In the genomic region with DNA sequence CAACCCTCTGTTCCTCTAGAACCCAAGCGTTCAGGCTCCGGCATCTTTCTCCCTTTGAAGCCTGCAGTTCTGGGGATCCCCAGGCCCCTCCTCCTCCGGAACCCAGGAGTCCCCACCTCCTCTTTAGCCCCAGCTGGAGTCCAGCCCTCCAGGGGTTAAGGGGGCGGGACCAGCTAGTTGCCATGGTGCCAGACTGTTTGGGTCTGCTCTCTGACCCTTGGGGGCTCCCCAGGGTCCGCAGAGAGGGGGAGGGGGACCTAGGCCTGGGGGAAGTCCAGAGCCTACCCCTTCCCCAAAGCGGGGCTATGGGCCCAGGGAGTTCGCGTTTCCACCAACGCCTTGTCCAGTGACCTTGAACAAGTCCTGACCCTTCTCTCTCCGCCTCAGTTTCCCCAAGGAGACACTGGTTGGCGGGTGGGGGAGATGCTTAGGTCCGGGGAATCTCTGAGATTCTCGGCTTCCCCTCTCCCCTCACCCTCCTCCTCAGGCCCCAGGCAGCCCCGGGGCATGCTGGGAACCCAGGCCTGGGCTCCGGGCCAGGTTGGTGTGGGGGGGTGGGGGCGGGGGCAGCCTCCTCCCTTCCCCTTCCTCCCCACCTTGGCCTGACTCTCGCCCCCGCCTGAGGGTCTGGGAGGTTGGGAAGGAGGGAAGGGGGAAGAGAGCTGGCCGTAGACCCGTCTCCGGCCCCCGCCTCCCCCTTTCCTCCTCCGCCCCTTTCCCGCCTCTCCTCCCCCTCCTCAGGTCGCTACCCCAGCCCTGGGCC, we compare ENCODE assay signal across 8 cellular contexts. TPM values are rescaled to one million over a fixed set of nuclear protein-coding genes. Genes with fewer than 3 reads are reported as not detected.
DNase-seq lines count a peak whose midpoint lies in the region; ATAC-seq and TF ChIP-seq lines count a peak whose summit lies in the region.

No MANE protein-coding gene starts in this region.

- H3K27me3 ChIP-seq in HL-60 (ENCODE audit: insufficient read depth, poor library complexity, severe bottlenecking) = no peaks in the 10 kb centered on the region

- in situ Hi-C loops in ACHN (cut with HindIII; ENCODE audit: low pct_ligation_motif_present, low pct_unique_long_range_greater_than_20kb, low sequenced_read_pairs) = no loop called here

- POLR2A ChIA-PET in RWPE1 (lab: Yijun Ruan, JAX; ENCODE audit: low non-redundant PET) = interaction anchor here (1.5 kb wide), 1 partner anchor 14 kb away, joined by 3 read pairs; no protein-coding TSS in a partner anchor

- H3K27ac ChIP-seq in HL-60 (replicated peaks) (peak overlapping the region; percentile 54), RWPE1 (peak overlapping the region; percentile 99)

- intact Hi-C loops in Right ventricle myocardium superior (cut with DNase I) = no loop called here

- peak; percentile 62 for DNase-seq in ACHN
- DNase-seq in HL-60 (ENCODE audit: low read depth in 1 of 2, low spot score in 1 of 2) = peak; percentile 40 to 70
- DNase-seq in RWPE1 (ENCODE audit: low spot score) = no peak
- DNase-seq in activated naive CD8-positive, alpha-beta T cell treated with anti-CD3 and anti-CD28 coated beads, Interleukin-2, amount 50 U/mL, for 16 hours (ENCODE audit: low read depth, low spot score) = peak; percentile 26
- peak; percentile 80 for DNase-seq in Right ventricle myocardium superior
- no peak for DNase-seq in omental fat pad (ENCODE audit: low spot score)
- peak; percentile 72 for DNase-seq in ureter (ENCODE audit: low spot score)
- no peak for DNase-seq in NCI-H345 (lab: John Stamatoyannopoulos, UW)

- H3K4me3 ChIP-seq in HL-60 (replicated peaks; ENCODE audit: insufficient read depth, low read length) = peak overlapping the region; percentile 59

- no peak for TF ChIP-seq CTCF in HL-60 (IDR thresholded peaks at IDR 0.05; ENCODE audit: insufficient read depth, low read length)
- TF ChIP-seq CTCF in RWPE1 (conservative IDR thresholded peaks at IDR 0.05; ENCODE audit: low read depth) = no peak
- no peak for TF ChIP-seq CTCF in omental fat pad (IDR thresholded peaks at IDR 0.05)

- peak; percentile 50 for ATAC-seq in Right ventricle myocardium superior (ENCODE audit: poor library complexity)
- ATAC-seq in omental fat pad (ENCODE audit: low FRiP score) = peak; percentile 24

- CTCF ChIA-PET in RWPE1 (lab: Yijun Ruan, JAX) = no interaction called here

RNA-seq across cellular contexts. Expression of gene SPACA6, which starts 2.6 kb away (rescaled TPM):
- 10.1 TPM for total RNA-seq in Right ventricle myocardium superior
- 10 to 100 TPM in 3 of 4 donors, 1 to 10 TPM in 1; 6.2 to 14.2 (median 11.4) TPM for total RNA-seq in omental fat pad
- 25.6 TPM for total RNA-seq in ureter

RNA-seq across cellular contexts. Expression of gene HAS1, which starts 33.3 kb away (rescaled TPM):
- 0.70 TPM for total RNA-seq in Right ventricle myocardium superior
- 100 to 1,000 TPM in 2 of 4 donors, 10 to 100 TPM in 1, 1 to 10 TPM in 1; 1.1 to 534 (median 190) TPM for total RNA-seq in omental fat pad
- 0.18 TPM for total RNA-seq in ureter

RNA-seq across cellular contexts. Expression of gene SIGLEC14, which starts 43.9 kb away (rescaled TPM):
- total RNA-seq in Right ventricle myocardium superior (1.00 TPM), omental fat pad (10 to 100 TPM in 2 of 4 donors, 1 to 10 TPM in 1, not detected in 1; 1.9 to 12.6 (median 12.2) TPM), ureter (4.2 TPM)

Comparison
In these comparisons a context has a peak if more than half of its experiments do, and no peak if none do; other contexts are left out.
1. DNase-seq: peak in ACHN (single experiment), HL-60 (2 of 2), activated naive CD8-positive, alpha-beta T cell treated with anti-CD3 and anti-CD28 coated beads, Interleukin-2, amount 50 U/mL, for 16 hours (single experiment), Right ventricle myocardium superior (single experiment) and ureter (single experiment); none in RWPE1 (single experiment), omental fat pad (single experiment) and NCI-H345 (single experiment).